ENCODE assay signal across 1 cellular context in genomic region chr18:58175122-58175687, GRCh38.
TF ChIP-seq lines count a peak whose summit lies in the region.

No MANE protein-coding gene starts in this region.

TF ChIP-seq in K562, 482 proteins besides CTCF, POLR2A, EP300 and RAD21 (continued from another document):
- TF ChIP-seq MGA (IDR thresholded peaks at IDR 0.05) = peak; percentile 50; the same call in 1 of the 2 replicates
- no peak for TF ChIP-seq MTF1 (CRISPR knock-in tag; IDR thresholded peaks at IDR 0.05; ENCODE audit: borderline replicate concordance)
- TF ChIP-seq L3MBTL2 (IDR thresholded peaks at IDR 0.05) = peak; percentile 77
- 0 out of 4 replicates have a peak, but pooled peaks of 1 of the 2 experiments have one; percentile 24 for TF ChIP-seq MNT (conservative IDR thresholded peaks at IDR 0.05)
